Comparison of ENCODE assay signal across 1 cellular context in the genomic region with DNA sequence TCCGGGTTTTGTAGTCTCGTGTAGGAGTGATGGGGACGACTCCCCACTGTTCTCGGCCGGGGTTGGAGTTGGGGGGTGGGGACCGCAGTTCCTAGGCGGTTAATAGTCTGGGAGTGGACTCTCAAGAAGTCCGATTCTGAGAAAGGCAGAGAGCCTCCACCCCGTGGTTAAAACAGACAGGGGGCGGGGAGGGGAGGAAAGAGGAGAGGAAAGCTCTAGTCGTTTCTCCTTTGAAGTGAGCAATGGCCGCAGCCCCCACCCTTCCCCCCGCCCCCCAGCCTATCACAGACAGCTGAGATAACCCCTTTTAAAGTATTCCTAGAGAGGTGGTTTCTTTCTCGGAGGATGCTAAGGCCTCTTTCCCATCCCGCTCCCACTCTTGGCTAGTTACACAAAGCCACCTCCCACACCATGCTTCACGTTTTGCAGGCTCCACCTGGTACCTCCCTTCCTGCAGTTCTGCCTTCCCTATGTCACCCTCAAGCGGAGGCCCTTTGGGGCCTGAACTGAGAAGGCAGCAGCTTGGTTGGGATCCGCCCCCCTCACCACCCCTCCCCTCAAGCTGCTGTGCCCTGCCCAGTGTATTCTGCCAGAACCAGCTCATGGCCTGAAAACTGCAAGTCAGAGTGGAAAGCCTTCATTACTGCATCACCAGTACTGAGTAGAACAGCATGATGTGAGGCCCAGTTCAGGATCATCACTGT.
A peak's percentile ranks its signal among the peaks of the same experiment; 100 is the strongest.
TF ChIP-seq lines count a peak whose summit lies in the region.

No MANE protein-coding gene starts in this region.

TF ChIP-seq in K562, 482 proteins besides CTCF, POLR2A, EP300 and RAD21 (continued from another document):
- TF ChIP-seq, protein P1, sequence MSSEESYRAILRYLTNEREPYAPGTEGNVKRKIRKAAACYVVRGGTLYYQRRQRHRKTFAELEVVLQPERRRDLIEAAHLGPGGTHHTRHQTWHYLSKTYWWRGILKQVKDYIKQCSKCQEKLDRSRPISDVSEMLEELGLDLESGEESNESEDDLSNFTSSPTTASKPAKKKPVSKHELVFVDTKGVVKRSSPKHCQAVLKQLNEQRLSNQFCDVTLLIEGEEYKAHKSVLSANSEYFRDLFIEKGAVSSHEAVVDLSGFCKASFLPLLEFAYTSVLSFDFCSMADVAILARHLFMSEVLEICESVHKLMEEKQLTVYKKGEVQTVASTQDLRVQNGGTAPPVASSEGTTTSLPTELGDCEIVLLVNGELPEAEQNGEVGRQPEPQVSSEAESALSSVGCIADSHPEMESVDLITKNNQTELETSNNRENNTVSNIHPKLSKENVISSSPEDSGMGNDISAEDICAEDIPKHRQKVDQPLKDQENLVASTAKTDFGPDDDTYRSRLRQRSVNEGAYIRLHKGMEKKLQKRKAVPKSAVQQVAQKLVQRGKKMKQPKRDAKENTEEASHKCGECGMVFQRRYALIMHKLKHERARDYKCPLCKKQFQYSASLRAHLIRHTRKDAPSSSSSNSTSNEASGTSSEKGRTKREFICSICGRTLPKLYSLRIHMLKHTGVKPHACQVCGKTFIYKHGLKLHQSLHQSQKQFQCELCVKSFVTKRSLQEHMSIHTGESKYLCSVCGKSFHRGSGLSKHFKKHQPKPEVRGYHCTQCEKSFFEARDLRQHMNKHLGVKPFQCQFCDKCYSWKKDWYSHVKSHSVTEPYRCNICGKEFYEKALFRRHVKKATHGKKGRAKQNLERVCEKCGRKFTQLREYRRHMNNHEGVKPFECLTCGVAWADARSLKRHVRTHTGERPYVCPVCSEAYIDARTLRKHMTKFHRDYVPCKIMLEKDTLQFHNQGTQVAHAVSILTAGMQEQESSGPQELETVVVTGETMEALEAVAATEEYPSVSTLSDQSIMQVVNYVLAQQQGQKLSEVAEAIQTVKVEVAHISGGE (CRISPR knock-in tag; IDR thresholded peaks at IDR 0.05): peak in 1 of 3 experiments; percentile 87; a peak in 2 of 6 replicates
- TF ChIP-seq PML (IDR thresholded peaks at IDR 0.05; ENCODE audit: low read length): no peak
- no peak for TF ChIP-seq ZNF695 (CRISPR knock-in tag; IDR thresholded peaks at IDR 0.05)
- no peak for TF ChIP-seq ZNF778 (CRISPR knock-in tag; IDR thresholded peaks at IDR 0.05)
- no peak for TF ChIP-seq SMARCC2 (IDR thresholded peaks at IDR 0.05; ENCODE audit: low read depth)
- TF ChIP-seq ZC3H11A (IDR thresholded peaks at IDR 0.05; ENCODE audit: low read depth, low read length): no peak
- no peak for TF ChIP-seq ETS1 (conservative IDR thresholded peaks at IDR 0.05; ENCODE audit: control insufficient read depth, low read depth, low read length)
- no peak for TF ChIP-seq PHF20 (IDR thresholded peaks at IDR 0.05; ENCODE audit: partially characterized antibody)
- TF ChIP-seq E4F1 (CRISPR knock-in tag; IDR thresholded peaks at IDR 0.05; ENCODE audit: borderline replicate concordance): no peak
- TF ChIP-seq ETV1 (tag; conservative IDR thresholded peaks at IDR 0.05; ENCODE audit: low read depth): no peak
- TF ChIP-seq YY1 (IDR thresholded peaks at IDR 0.05; ENCODE audit: borderline replicate concordance in 1 of 3, control insufficient read depth in 1 of 3, extremely low read depth in 1 of 3, insufficient read depth in 3 of 3, insufficient read length in 1 of 3, insufficient replicate concordance in 2 of 3, low read depth in 1 of 3, low read length in 2 of 3): peak in 1 of 3 experiments; percentile 56
- TF ChIP-seq ZNF239 (CRISPR knock-in tag; IDR thresholded peaks at IDR 0.05): no peak
- no peak for TF ChIP-seq ERF (CRISPR knock-in tag; IDR thresholded peaks at IDR 0.05)
- no peak for TF ChIP-seq ZNF197 (CRISPR knock-in tag; IDR thresholded peaks at IDR 0.05; ENCODE audit: low read depth)
- no peak; the same call in 1 of the 2 replicates for TF ChIP-seq MYC (IDR thresholded peaks at IDR 0.05; ENCODE audit: low read depth, low read length)
- no peak for TF ChIP-seq MYC (CRISPR knock-in tag; IDR thresholded peaks at IDR 0.05; ENCODE audit: borderline replicate concordance, low read depth)
- TF ChIP-seq KAT8 (IDR thresholded peaks at IDR 0.05; ENCODE audit: low read depth): no peak
- TF ChIP-seq TAF7 (tag; IDR thresholded peaks at IDR 0.05): no peak
- TF ChIP-seq POLR2B (IDR thresholded peaks at IDR 0.05; ENCODE audit: low read depth, partially characterized antibody): no peak
- TF ChIP-seq EGR1 (conservative IDR thresholded peaks at IDR 0.05): no peak
- no peak for TF ChIP-seq RUNX1 (IDR thresholded peaks at IDR 0.05; ENCODE audit: low read depth)
- TF ChIP-seq STAT5A (IDR thresholded peaks at IDR 0.05; ENCODE audit: borderline replicate concordance, low read length): no peak
- TF ChIP-seq SRSF9 (IDR thresholded peaks at IDR 0.05; ENCODE audit: borderline replicate concordance, low read depth, low read length): no peak
- TF ChIP-seq NELFE (IDR thresholded peaks at IDR 0.05; ENCODE audit: insufficient read depth, insufficient read length): no peak
- no peak for TF ChIP-seq CEBPG (CRISPR knock-in tag; IDR thresholded peaks at IDR 0.05)
- no peak for TF ChIP-seq CEBPG (tag; conservative IDR thresholded peaks at IDR 0.05 in 1 of 2, IDR thresholded peaks at IDR 0.05 in 1 of 2)
- TF ChIP-seq HCFC1 (IDR thresholded peaks at IDR 0.05; ENCODE audit: low read depth, low read length): no peak
- TF ChIP-seq TEAD2 (tag; IDR thresholded peaks at IDR 0.05): no peak
- TF ChIP-seq ZNF316 (IDR thresholded peaks at IDR 0.05): peak; percentile 69
- 0 out of 4 replicates have a peak, but pooled peaks of 1 of the 2 experiments have one; percentile 13 for TF ChIP-seq SIN3A (IDR thresholded peaks at IDR 0.05; ENCODE audit: borderline replicate concordance in 2 of 2, control insufficient read depth in 1 of 2, low read depth in 2 of 2, low read length in 2 of 2)
- no peak for TF ChIP-seq ZNF586 (CRISPR knock-in tag; conservative IDR thresholded peaks at IDR 0.05)
- no peak for TF ChIP-seq MIER1 (IDR thresholded peaks at IDR 0.05; ENCODE audit: low read depth)
- TF ChIP-seq, protein P2, sequence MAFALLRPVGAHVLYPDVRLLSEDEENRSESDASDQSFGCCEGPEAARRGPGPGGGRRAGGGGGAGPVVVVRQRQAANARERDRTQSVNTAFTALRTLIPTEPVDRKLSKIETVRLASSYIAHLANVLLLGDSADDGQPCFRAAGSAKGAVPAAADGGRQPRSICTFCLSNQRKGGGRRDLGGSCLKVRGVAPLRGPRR (CRISPR knock-in tag; IDR thresholded peaks at IDR 0.05): no peak
- TF ChIP-seq OTX1 (CRISPR knock-in tag; IDR thresholded peaks at IDR 0.05): no peak
- TF ChIP-seq ZNF699 (CRISPR knock-in tag; IDR thresholded peaks at IDR 0.05; ENCODE audit: insufficient replicate concordance): no peak
- TF ChIP-seq TFAM (CRISPR knock-in tag; conservative IDR thresholded peaks at IDR 0.05): no peak
- no peak for TF ChIP-seq SLC30A9 (CRISPR knock-in tag; IDR thresholded peaks at IDR 0.05)
